1 cellular context compared by ENCODE assay signal in the genomic region with DNA sequence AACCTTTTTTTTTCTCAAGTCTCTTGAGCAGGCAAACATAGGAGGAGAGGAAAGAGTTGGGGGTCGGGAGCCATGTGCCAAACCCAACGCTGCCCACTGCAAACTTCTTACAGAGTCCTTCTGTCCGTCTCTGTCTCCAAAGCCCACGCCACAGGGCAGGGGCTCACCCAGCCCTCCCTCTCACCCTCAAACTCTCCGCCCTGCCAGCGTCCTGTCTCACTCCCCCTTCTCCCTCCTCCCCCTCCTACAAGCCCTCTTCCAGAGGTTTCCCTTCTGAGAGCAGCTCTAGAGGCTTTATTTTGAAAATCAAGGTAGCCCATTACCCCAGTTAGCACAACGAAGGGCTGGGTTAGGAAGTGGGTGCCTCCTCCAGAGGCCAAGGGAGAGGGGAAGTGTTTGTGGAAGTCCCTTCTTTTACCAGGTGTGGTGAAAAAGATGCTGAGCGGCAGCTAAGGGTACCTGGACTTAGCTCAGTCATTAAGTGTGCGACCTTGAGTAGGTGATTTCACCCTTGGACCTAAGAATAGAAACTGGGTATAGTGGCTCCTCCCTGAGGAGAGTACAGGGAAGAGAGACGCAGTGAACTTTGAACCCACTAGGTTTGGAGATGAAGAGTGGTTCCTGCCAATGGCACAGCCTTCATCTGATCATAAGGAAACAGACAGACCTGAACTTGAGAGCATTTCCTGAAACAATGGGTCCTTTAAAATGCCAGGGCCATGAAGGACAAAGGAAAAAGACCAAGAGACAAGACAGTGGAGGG.
TF ChIP-seq lines count a peak whose summit lies in the region.

No MANE protein-coding gene starts in this region.

TF ChIP-seq in IMR-90, 13 proteins besides CTCF, POLR2A, EP300 and RAD21 (continued from another document):
- no peak for TF ChIP-seq CEBPB (IDR thresholded peaks at IDR 0.05; ENCODE audit: low read depth, low read length)
